2 cellular contexts compared by ENCODE assay signal in the genomic region with DNA sequence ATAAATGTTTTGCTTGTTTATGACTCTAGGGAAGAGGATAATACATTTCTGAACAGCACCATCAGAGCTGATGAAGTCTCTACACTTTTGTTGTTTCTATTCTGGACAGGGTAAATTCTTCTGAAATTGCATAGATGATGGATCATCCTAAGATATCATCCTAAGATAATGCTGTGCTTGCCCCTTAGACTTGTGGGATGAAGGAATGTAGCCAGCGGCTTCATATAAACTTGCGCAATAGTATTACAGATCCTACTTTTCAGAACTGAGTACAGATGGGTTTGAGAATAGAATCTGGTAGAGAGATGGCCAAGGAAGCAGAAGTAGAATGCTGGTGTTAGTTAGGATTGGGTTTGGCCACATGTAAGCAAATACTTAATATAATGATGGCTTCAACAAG.
TF ChIP-seq lines count a peak whose summit lies in the region.

No MANE protein-coding gene starts in this region.

TF ChIP-seq in IMR-90, 13 proteins besides CTCF, POLR2A, EP300 and RAD21:
- TF ChIP-seq CEBPB (IDR thresholded peaks at IDR 0.05; ENCODE audit: low read depth, low read length) = peak; percentile 84
- no peak for TF ChIP-seq SMC3 (IDR thresholded peaks at IDR 0.05; ENCODE audit: low read depth, low read length)

TF ChIP-seq in K562, 482 proteins besides CTCF, POLR2A, EP300 and RAD21:
- TF ChIP-seq, protein P1, sequence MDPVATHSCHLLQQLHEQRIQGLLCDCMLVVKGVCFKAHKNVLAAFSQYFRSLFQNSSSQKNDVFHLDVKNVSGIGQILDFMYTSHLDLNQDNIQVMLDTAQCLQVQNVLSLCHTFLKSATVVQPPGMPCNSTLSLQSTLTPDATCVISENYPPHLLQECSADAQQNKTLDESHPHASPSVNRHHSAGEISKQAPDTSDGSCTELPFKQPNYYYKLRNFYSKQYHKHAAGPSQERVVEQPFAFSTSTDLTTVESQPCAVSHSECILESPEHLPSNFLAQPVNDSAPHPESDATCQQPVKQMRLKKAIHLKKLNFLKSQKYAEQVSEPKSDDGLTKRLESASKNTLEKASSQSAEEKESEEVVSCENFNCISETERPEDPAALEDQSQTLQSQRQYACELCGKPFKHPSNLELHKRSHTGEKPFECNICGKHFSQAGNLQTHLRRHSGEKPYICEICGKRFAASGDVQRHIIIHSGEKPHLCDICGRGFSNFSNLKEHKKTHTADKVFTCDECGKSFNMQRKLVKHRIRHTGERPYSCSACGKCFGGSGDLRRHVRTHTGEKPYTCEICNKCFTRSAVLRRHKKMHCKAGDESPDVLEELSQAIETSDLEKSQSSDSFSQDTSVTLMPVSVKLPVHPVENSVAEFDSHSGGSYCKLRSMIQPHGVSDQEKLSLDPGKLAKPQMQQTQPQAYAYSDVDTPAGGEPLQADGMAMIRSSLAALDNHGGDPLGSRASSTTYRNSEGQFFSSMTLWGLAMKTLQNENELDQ (CRISPR knock-in tag; IDR thresholded peaks at IDR 0.05; ENCODE audit: borderline replicate concordance) = no peak
- TF ChIP-seq, protein P2, sequence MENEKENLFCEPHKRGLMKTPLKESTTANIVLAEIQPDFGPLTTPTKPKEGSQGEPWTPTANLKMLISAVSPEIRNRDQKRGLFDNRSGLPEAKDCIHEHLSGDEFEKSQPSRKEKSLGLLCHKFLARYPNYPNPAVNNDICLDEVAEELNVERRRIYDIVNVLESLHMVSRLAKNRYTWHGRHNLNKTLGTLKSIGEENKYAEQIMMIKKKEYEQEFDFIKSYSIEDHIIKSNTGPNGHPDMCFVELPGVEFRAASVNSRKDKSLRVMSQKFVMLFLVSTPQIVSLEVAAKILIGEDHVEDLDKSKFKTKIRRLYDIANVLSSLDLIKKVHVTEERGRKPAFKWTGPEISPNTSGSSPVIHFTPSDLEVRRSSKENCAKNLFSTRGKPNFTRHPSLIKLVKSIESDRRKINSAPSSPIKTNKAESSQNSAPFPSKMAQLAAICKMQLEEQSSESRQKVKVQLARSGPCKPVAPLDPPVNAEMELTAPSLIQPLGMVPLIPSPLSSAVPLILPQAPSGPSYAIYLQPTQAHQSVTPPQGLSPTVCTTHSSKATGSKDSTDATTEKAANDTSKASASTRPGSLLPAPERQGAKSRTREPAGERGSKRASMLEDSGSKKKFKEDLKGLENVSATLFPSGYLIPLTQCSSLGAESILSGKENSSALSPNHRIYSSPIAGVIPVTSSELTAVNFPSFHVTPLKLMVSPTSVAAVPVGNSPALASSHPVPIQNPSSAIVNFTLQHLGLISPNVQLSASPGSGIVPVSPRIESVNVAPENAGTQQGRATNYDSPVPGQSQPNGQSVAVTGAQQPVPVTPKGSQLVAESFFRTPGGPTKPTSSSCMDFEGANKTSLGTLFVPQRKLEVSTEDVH (IDR thresholded peaks at IDR 0.05; ENCODE audit: low read depth, partially characterized antibody) = no peak
- TF ChIP-seq POLR3A (IDR thresholded peaks at IDR 0.05; ENCODE audit: borderline replicate concordance, extremely low read depth, insufficient read depth, insufficient read length) (no peak), CEBPG (CRISPR knock-in tag; IDR thresholded peaks at IDR 0.05) (no peak), CEBPG (tag; conservative IDR thresholded peaks at IDR 0.05 in 1 of 2, IDR thresholded peaks at IDR 0.05 in 1 of 2) (peak in 1 of 2 experiments; percentile 71; a peak in 2 of 4 replicates), CEBPB (tag; IDR thresholded peaks at IDR 0.05) (peak; percentile 64)
- TF ChIP-seq, protein P3, sequence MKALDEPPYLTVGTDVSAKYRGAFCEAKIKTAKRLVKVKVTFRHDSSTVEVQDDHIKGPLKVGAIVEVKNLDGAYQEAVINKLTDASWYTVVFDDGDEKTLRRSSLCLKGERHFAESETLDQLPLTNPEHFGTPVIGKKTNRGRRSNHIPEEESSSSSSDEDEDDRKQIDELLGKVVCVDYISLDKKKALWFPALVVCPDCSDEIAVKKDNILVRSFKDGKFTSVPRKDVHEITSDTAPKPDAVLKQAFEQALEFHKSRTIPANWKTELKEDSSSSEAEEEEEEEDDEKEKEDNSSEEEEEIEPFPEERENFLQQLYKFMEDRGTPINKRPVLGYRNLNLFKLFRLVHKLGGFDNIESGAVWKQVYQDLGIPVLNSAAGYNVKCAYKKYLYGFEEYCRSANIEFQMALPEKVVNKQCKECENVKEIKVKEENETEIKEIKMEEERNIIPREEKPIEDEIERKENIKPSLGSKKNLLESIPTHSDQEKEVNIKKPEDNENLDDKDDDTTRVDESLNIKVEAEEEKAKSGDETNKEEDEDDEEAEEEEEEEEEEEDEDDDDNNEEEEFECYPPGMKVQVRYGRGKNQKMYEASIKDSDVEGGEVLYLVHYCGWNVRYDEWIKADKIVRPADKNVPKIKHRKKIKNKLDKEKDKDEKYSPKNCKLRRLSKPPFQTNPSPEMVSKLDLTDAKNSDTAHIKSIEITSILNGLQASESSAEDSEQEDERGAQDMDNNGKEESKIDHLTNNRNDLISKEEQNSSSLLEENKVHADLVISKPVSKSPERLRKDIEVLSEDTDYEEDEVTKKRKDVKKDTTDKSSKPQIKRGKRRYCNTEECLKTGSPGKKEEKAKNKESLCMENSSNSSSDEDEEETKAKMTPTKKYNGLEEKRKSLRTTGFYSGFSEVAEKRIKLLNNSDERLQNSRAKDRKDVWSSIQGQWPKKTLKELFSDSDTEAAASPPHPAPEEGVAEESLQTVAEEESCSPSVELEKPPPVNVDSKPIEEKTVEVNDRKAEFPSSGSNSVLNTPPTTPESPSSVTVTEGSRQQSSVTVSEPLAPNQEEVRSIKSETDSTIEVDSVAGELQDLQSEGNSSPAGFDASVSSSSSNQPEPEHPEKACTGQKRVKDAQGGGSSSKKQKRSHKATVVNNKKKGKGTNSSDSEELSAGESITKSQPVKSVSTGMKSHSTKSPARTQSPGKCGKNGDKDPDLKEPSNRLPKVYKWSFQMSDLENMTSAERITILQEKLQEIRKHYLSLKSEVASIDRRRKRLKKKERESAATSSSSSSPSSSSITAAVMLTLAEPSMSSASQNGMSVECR (CRISPR knock-in tag; IDR thresholded peaks at IDR 0.05) = no peak
